In the genomic region with DNA sequence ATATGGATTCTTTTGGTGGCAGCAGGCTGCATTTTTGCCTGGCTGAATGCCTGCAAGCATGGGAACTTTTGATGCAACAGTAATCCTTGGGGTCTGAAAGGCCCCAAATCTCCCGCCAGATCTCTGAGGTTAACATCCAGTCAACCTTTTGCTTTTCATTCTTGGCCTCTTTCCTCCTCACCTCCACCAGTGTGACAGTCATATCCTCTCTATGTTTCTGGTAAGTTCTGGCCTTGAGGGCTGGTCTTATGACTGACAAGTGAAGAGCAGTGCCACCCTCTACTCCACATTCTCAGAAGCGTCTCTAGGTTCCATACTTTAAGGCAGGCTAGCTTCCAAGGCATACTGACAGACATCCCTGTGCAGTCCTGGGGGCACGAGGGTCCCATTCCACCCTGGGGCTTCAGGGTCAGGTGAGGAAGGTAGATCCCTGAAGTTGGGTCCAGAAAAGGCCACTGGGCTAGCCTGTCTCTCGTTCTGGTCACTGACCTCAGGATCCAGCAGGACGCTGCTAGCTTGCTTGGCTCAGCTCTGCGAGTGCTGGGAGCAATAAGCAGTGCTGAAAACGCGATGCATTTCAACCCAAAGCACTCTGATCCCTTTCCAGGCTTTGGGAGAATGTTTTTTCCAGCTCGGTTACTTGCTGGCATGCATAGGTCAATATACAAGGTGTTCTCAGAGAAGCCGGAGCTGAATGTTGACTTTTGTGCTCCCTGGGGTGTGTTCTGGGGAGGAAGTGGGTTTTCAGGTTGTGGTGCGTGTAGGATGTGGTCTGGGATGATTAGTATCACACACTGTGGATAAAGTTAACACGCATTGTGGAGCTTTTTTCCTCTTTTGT, we compare ENCODE assay signal across 7 cellular contexts.
DNase-seq lines count a peak whose midpoint lies in the region; ATAC-seq and TF ChIP-seq lines count a peak whose summit lies in the region.

No MANE protein-coding gene starts in this region.

- H3K36me3 ChIP-seq in GM23338 (ENCODE audit: insufficient read depth) (no peaks in the 10 kb centered on the region), PC-3 (ENCODE audit: low read depth, low read length) (no peaks in the 10 kb centered on the region), lung (ENCODE audit: control insufficient read depth in 2 of 2, insufficient read depth in 2 of 2, low read length in 2 of 2) (no peaks in the 10 kb centered on the region)

- 32 to 42% methylated on average over 12 of the region's 12 CpGs for WGBS in lung, 2 donors

- H3K27ac ChIP-seq in GM23338 (ENCODE audit: low read depth) (peak overlapping the region; percentile 78; the same call in 1 of the 2 replicates), PC-3 (ENCODE audit: low read length) (peak overlapping the region; percentile 100), lung (ENCODE audit: low read depth in 1 of 2, low read length in 1 of 2) (peak overlapping the region in 1 of 2 donors; percentile 92), substantia nigra (ENCODE audit: low read depth, low read length, poor library complexity, severe bottlenecking) (peak overlapping the region; percentile 9)

- peaks cover 47% of the 10 kb centered on the region for H3K4me1 Mint-ChIP-seq in GM23338

- H3K79me2 ChIP-seq in GM23338 (replicated peaks; ENCODE audit: insufficient read depth) (0 out of 2 replicates have a peak, but pooled peaks cover 2% of the 10 kb centered on the region), PC-3 (ENCODE audit: low read length) (peaks cover 77% of the 10 kb centered on the region)

- BruUV-seq in PC-3 (replicated peaks; lab: Mats Ljungman, UMichigan) = TSS peak; percentile 88

- H3K27me3 ChIP-seq in GM23338 (ENCODE audit: insufficient read depth) (no peaks in the 10 kb centered on the region), PC-3 (ENCODE audit: low read length) (no peaks in the 10 kb centered on the region), lung (ENCODE audit: control insufficient read depth, insufficient read depth) (no peaks in the 10 kb centered on the region)

- peak overlapping the region; percentile 90 for H3K9ac ChIP-seq in PC-3 (ENCODE audit: low read length)

- TF ChIP-seq CTCF in GM23338 (conservative IDR thresholded peaks at IDR 0.05; ENCODE audit: low read depth in 2 of 2) (no peak), PC-3 (conservative IDR thresholded peaks at IDR 0.05; ENCODE audit: low read depth, low read length) (no peak), lung (IDR thresholded peaks at IDR 0.05; ENCODE audit: control extremely low read depth, extremely low read depth) (no peak)

- H3F3A ChIP-seq in GM23338 (replicated peaks; ENCODE audit: low read depth) = 0 out of 2 replicates have a peak, but pooled peaks cover 4% of the 10 kb centered on the region
- no peaks in the 10 kb centered on the region for H3F3A ChIP-seq in PC-3 (ENCODE audit: low read length, unreplicated experiment)

- CTCF ChIA-PET in PC-3 (lab: Charles Lee) = interaction anchor here (1.0 to 1.6 kb wide), 2 partner anchors 54 to 121 kb away, joined by 3 to 5 read pairs; no protein-coding TSS in a partner anchor

- H3K9me2 ChIP-seq in GM23338 (ENCODE audit: insufficient read depth) (no peaks in the 10 kb centered on the region), PC-3 (replicated peaks; ENCODE audit: low read length) (no peaks in the 10 kb centered on the region)

- peaks cover 5% of the 10 kb centered on the region for H3K27me3 Mint-ChIP-seq in GM23338 (ENCODE audit: insufficient read depth, low read depth, poor library complexity)

- peak overlapping the region; percentile 44 for H3K4me2 ChIP-seq in GM23338
- peak overlapping the region; percentile 85 for H3K4me2 ChIP-seq in PC-3 (ENCODE audit: low read length)

- DNase-seq in GM23338 (ENCODE audit: low spot score) (peak; percentile 50), PC-3 (peak; percentile 96), lung (ENCODE audit: low spot score) (peak; percentile 48), substantia nigra (lab: John Stamatoyannopoulos, UW) (no peak), hippocampal formation (lab: John Stamatoyannopoulos, UW) (no peak)
- DNase-seq in activated effector memory CD4-positive, alpha-beta T cell treated with anti-CD3 and anti-CD28 coated beads, Interleukin-2, amount 50 U/mL, for 16 hours = peak; percentile 80

- H4K20me1 ChIP-seq in GM23338 (replicated peaks; ENCODE audit: insufficient read depth) (no peaks in the 10 kb centered on the region), PC-3 (ENCODE audit: low read length) (no peaks in the 10 kb centered on the region)

- H3K9me3 ChIP-seq in PC-3 (ENCODE audit: low read length) (no peaks in the 10 kb centered on the region), lung (ENCODE audit: control insufficient read depth in 2 of 2, insufficient read depth in 1 of 2, low read length in 1 of 2) (no peaks in the 10 kb centered on the region)

- H2AFZ ChIP-seq in GM23338 (no peak overlapping the region), PC-3 (ENCODE audit: low read length) (0 out of 2 replicates have a peak overlapping the region, but pooled peaks have one; percentile 15)

- peak overlapping the region; percentile 66 for H3K27ac Mint-ChIP-seq in GM23338

- H3K4me3 ChIP-seq in GM23338 = no peak overlapping the region
- peak overlapping the region; percentile 53 for H3K4me3 ChIP-seq in PC-3 (ENCODE audit: low read length)
- H3K4me3 ChIP-seq in lung = no peak overlapping the region

- H3K4me1 ChIP-seq in GM23338 (ENCODE audit: insufficient read depth) = peaks cover 32% of the 10 kb centered on the region
- H3K4me1 ChIP-seq in PC-3 (ENCODE audit: insufficient read depth, low read length) = peaks cover 60% of the 10 kb centered on the region
- peaks cover 0 to 10% of the 10 kb centered on the region in 2 donors for H3K4me1 ChIP-seq in lung (ENCODE audit: control insufficient read depth in 2 of 2, insufficient read depth in 2 of 2, low read length in 2 of 2)

- POLR2A ChIA-PET in PC-3 (lab: Charles Lee; ENCODE audit: unreplicated experiment) = interaction anchor here (0.6 to 1.1 kb wide), 3 partner anchors 8 to 76 kb away, joined by 4 to 23 read pairs (median 4); no protein-coding TSS in a partner anchor

- H3K9me3 Mint-ChIP-seq in GM23338 = no peaks in the 10 kb centered on the region

- intact Hi-C loops in PC-3 (cut with micrococcal nuclease) = loop anchor here (1.0 to 5.0 kb wide), 5 partner anchors 49 to 121 kb away; partner anchors contain the start of gene PTPRJ

- no peak overlapping the region for H3K4me3 Mint-ChIP-seq in GM23338

- ATAC-seq in GM23338 (peak; percentile 20), PC-3 (peak; percentile 92), lung (ENCODE audit: insufficient read depth, low FRiP score) (no peak), HG03139 (IDR thresholded peaks at IDR 0.05; ENCODE audit: unreplicated experiment) (no peak)

- H3K36me3 Mint-ChIP-seq in GM23338 (ENCODE audit: low read depth) = no peaks in the 10 kb centered on the region

TF ChIP-seq in GM23338, 12 proteins besides CTCF, POLR2A, EP300 and RAD21 (continues in another document):
- TF ChIP-seq NANOG (IDR thresholded peaks at IDR 0.05; ENCODE audit: borderline replicate concordance) = no peak
- TF ChIP-seq JUNB (IDR thresholded peaks at IDR 0.05; ENCODE audit: unreplicated experiment) = no peak
- no peak for TF ChIP-seq CREB1 (CRISPR knock-in tag; IDR thresholded peaks at IDR 0.05; ENCODE audit: low read depth)
- no peak for TF ChIP-seq EZH2 (IDR thresholded peaks at IDR 0.05; ENCODE audit: low read depth, unreplicated experiment)

Comparison
In these comparisons a context has a peak if more than half of its experiments do, and no peak if none do; other contexts are left out.
1. ATAC-seq: peak in GM23338 (single experiment) and PC-3 (single experiment); none in lung (single experiment) and HG03139 (single experiment).
2. DNase-seq: peak in GM23338 (single experiment), PC-3 (single experiment), activated effector memory CD4-positive, alpha-beta T cell treated with anti-CD3 and anti-CD28 coated beads, Interleukin-2, amount 50 U/mL, for 16 hours (single experiment) and lung (single experiment); none in substantia nigra (0 of 49) and hippocampal formation (0 of 2).